ENCODE assay signal across 16 cellular contexts in genomic region chr7:108326938-108327337, GRCh38.
"Had no signal": no experiment of that assay in that cellular context is flagged by ENCODE, and none has a peak within 500 bp of the region (broad histone marks: within the 10 kb centered on the region; RNA-seq: fewer than 3 reads in every experiment).

No MANE protein-coding gene starts in this region.

- H3K9me3 Mint-ChIP-seq: activated CD4-positive, alpha-beta memory T cell treated with anti-CD3 and anti-CD28 coated beads, Interleukin-2, amount 10 ng/mL, durations not matched to agents 7 days and 5 days; activated naive CD8-positive, alpha-beta T cell treated with anti-CD3 and anti-CD28 coated beads, Interleukin-2, amount 10 ng/mL, durations not matched to agents 7 days and 5 days had no signal

- H3K9me3 ChIP-seq: ascending aorta, gastroesophageal sphincter, left ventricle myocardium inferior, ovary had no signal

- DNase-seq: activated CD4-positive, alpha-beta memory T cell treated with anti-CD3 and anti-CD28 coated beads, Interleukin-2, amount 10 ng/mL, durations not matched to agents 7 days and 5 days; activated CD4-positive, alpha-beta T cell treated with anti-CD3 and anti-CD28 coated beads for 1 hour; activated gamma-delta T cell treated with Interleukin-2 at 50 U/mL for 16 hours; activated naive CD8-positive, alpha-beta T cell treated with anti-CD3 and anti-CD28 coated beads, Interleukin-2, amount 10 ng/mL, durations not matched to agents 7 days and 5 days; activated T-cell treated with anti-CD3 and anti-CD28 coated beads, Interleukin-2, amount 50 U/mL, for 48 hours; effector CD4-positive, alpha-beta T cell; kidney; left ventricle myocardium inferior; mesenchymal stem cell; ovary; stimulated activated CD4-positive, alpha-beta T cell treated with anti-CD3 and anti-CD28 coated beads, Interleukin-2, amount 100 ng/mL, for 48 hours; stimulated activated naive CD4-positive, alpha-beta T cell treated with Interleukin-2 at 50 U/mL for 16 hours had no signal

- H3K27me3 ChIP-seq: ascending aorta, cardiac muscle cell, gastroesophageal sphincter, ovary had no signal

- H3K36me3 ChIP-seq: ascending aorta, cardiac muscle cell, gastroesophageal sphincter, left ventricle myocardium inferior, ovary had no signal

- H3K4me1 ChIP-seq: ascending aorta, gastroesophageal sphincter, left ventricle myocardium inferior had no signal

- FAIRE-seq: colon, kidney had no signal

- H3K4me3 ChIP-seq: ascending aorta, cardiac muscle cell, gastroesophageal sphincter, left ventricle myocardium inferior, ovary had no signal

- H3K36me3 Mint-ChIP-seq: activated naive CD8-positive, alpha-beta T cell treated with anti-CD3 and anti-CD28 coated beads, Interleukin-2, amount 10 ng/mL, durations not matched to agents 7 days and 5 days had no signal

- H3K4me3 Mint-ChIP-seq: activated CD4-positive, alpha-beta memory T cell treated with anti-CD3 and anti-CD28 coated beads, Interleukin-2, amount 10 ng/mL, durations not matched to agents 7 days and 5 days had no signal

- H3K4me1 Mint-ChIP-seq: activated CD4-positive, alpha-beta memory T cell treated with anti-CD3 and anti-CD28 coated beads, Interleukin-2, amount 10 ng/mL, durations not matched to agents 7 days and 5 days had no signal

- H3K27ac Mint-ChIP-seq: activated CD4-positive, alpha-beta memory T cell treated with anti-CD3 and anti-CD28 coated beads, Interleukin-2, amount 10 ng/mL, durations not matched to agents 7 days and 5 days; activated naive CD8-positive, alpha-beta T cell treated with anti-CD3 and anti-CD28 coated beads, Interleukin-2, amount 10 ng/mL, durations not matched to agents 7 days and 5 days had no signal

- H3K27me3 Mint-ChIP-seq: activated naive CD8-positive, alpha-beta T cell treated with anti-CD3 and anti-CD28 coated beads, Interleukin-2, amount 10 ng/mL, durations not matched to agents 7 days and 5 days had no signal
